ENCODE assay signal across 8 cellular contexts in genomic region chr9:136687721-136688223, GRCh38. TPM values are rescaled to one million over a fixed set of nuclear protein-coding genes. Genes with fewer than 3 reads are reported as not detected.
DNase-seq lines count a peak whose midpoint lies in the region; ATAC-seq, FAIRE-seq and TF ChIP-seq lines count a peak whose summit lies in the region.

No MANE protein-coding gene starts in this region.

- DNase-seq in CD14-positive monocyte (ENCODE audit: low spot score) (no peak), bronchial epithelial cell (ENCODE audit: low read depth) (no peak), mucosa of descending colon (peak; percentile 80 to 91 (median 88)), cerebellum (ENCODE audit: low spot score) (no peak)

- H3K9me3 Mint-ChIP-seq in CD14-positive monocyte: peaks cover 0 to 3% (median 0%) of the 10 kb centered on the region in 7 donors

- H3K27me3 Mint-ChIP-seq in CD14-positive monocyte (ENCODE audit: low read depth in 3 of 3): peaks cover 0 to 3% (median 0%) of the 10 kb centered on the region in 3 donors

- peak overlapping the region; percentile 35 to 51 for H3K4me3 Mint-ChIP-seq in CD14-positive monocyte

- H3K27me3 ChIP-seq in bronchial epithelial cell (ENCODE audit: control insufficient read depth, insufficient read depth, low read length): no peaks in the 10 kb centered on the region

- no peaks in the 10 kb centered on the region for H3K9me3 ChIP-seq in mucosa of descending colon

- TF ChIP-seq CTCF in CD14-positive monocyte (IDR thresholded peaks at IDR 0.05) (no peak), bronchial epithelial cell (IDR thresholded peaks at IDR 0.05; ENCODE audit: insufficient read depth, low read length, severe bottlenecking) (no peak), mucosa of descending colon (IDR thresholded peaks at IDR 0.05) (no peak)

- peak overlapping the region in 3 of 7 donors; percentile 20 to 71 (median 41) for H3K27ac Mint-ChIP-seq in CD14-positive monocyte

- no peak for FAIRE-seq in bronchial epithelial cell (lab: Jason Lieb, UNC)

- H3K4me3 ChIP-seq in bronchial epithelial cell (ENCODE audit: low read depth, low read length) (peak overlapping the region; percentile 81), mucosa of descending colon (no peak overlapping the region)

- ATAC-seq in HG02642 (IDR thresholded peaks at IDR 0.05; ENCODE audit: poor library complexity, unreplicated experiment) (peak; percentile 2), mucosa of descending colon (peak; percentile 66), HG03159 (IDR thresholded peaks at IDR 0.05; ENCODE audit: unreplicated experiment) (no peak), HG03135 (IDR thresholded peaks at IDR 0.05; ENCODE audit: unreplicated experiment) (no peak), HG03108 (IDR thresholded peaks at IDR 0.05; ENCODE audit: unreplicated experiment) (no peak)

- H3K36me3 ChIP-seq in bronchial epithelial cell (ENCODE audit: control insufficient read depth, insufficient read depth, low read length): peaks cover 4% of the 10 kb centered on the region
- no peaks in the 10 kb centered on the region for H3K36me3 ChIP-seq in mucosa of descending colon (ENCODE audit: low read depth)

- H3K4me1 ChIP-seq in mucosa of descending colon (ENCODE audit: low read depth): peaks cover 28% of the 10 kb centered on the region

- intact Hi-C loops in CD14-positive monocyte (cut with micrococcal nuclease) (loop anchor here (5.0 kb wide), 2 partner anchors 40 to 200 kb away; no protein-coding TSS in a partner anchor), mucosa of descending colon (cut with DNase I, micrococcal nuclease) (no loop called here)

- H3K36me3 Mint-ChIP-seq in CD14-positive monocyte: peaks cover 0 to 6% of the 10 kb centered on the region in 2 donors

- H3K4me1 Mint-ChIP-seq in CD14-positive monocyte: peaks cover 28% of the 10 kb centered on the region

RNA-seq across cellular contexts. Expression of gene AGPAT2, which starts 0.5 kb away (rescaled TPM):
- polyA plus RNA-seq in CD14-positive monocyte: 100 to 1,000 TPM; 116 to 139 TPM
- total RNA-seq in bronchial epithelial cell (41.9 and 52.0 TPM in 2 replicates), mucosa of descending colon (100 to 1,000 TPM; 113 to 296 (median 152) TPM), cerebellum (2.8 TPM)

RNA-seq across cellular contexts. Expression of gene DIPK1B, which starts 24.6 kb away (rescaled TPM):
- under 1 TPM in 1 of 2 donors, not detected in 1; 0.10 TPM for polyA plus RNA-seq in CD14-positive monocyte
- 0.13 TPM in 1 of 2 replicates, not detected in the other for total RNA-seq in bronchial epithelial cell
- 1 to 10 TPM; 1.0 to 10.0 (median 2.9) TPM for total RNA-seq in mucosa of descending colon
- 24.1 TPM for total RNA-seq in cerebellum

RNA-seq across cellular contexts. Expression of gene EGFL7, which starts 25.1 kb away (rescaled TPM):
- polyA plus RNA-seq in CD14-positive monocyte: 1 to 10 TPM; 2.2 to 2.8 TPM
- total RNA-seq in bronchial epithelial cell: 11.8 and 18.1 TPM in 2 replicates
- 10 to 100 TPM; 15.9 to 43.4 (median 18.9) TPM for total RNA-seq in mucosa of descending colon
- 11.6 TPM for total RNA-seq in cerebellum

RNA-seq across cellular contexts. Expression of gene LCN10, which starts 55.0 kb away (rescaled TPM):
- polyA plus RNA-seq in CD14-positive monocyte: not detected
- not detected in 2 replicates for total RNA-seq in bronchial epithelial cell
- total RNA-seq in mucosa of descending colon: 1 to 10 TPM in 2 of 3 donors, under 1 TPM in 1; 0.12 to 5.1 (median 2.7) TPM
- not detected for total RNA-seq in cerebellum

Comparison
In these comparisons a context has a peak if more than half of its experiments do, and no peak if none do; other contexts are left out.
1. DNase-seq: peak in mucosa of descending colon (3 of 3); none in CD14-positive monocyte (single experiment), bronchial epithelial cell (single experiment) and cerebellum (single experiment).
2. ATAC-seq: peak in HG02642 (single experiment) and mucosa of descending colon (single experiment); none in HG03159 (single experiment), HG03135 (single experiment) and HG03108 (single experiment).
3. RNA of gene AGPAT2, which starts 0.5 kb away (total RNA-seq): 113 to 296 TPM in mucosa of descending colon and 41.9 to 52.0 TPM in bronchial epithelial cell; 2.8 TPM in cerebellum (single experiment); every median in the first group is over 10 times any median in the second.
4. intact Hi-C loops: an anchor here in CD14-positive monocyte (5.0 kb wide); none called in mucosa of descending colon.